8 cellular contexts compared by ENCODE assay signal in genomic region chr3:36944641-36945270, GRCh38. TPM values are rescaled to one million over a fixed set of nuclear protein-coding genes. Genes with fewer than 3 reads are reported as not detected.
DNase-seq lines count a peak whose midpoint lies in the region; ATAC-seq and TF ChIP-seq lines count a peak whose summit lies in the region.

TRANK1 (minus strand) TSS chr3:36945054; CDS start chr3:36944809, 245 bp downstream.

- H3K27me3 Mint-ChIP-seq in activated T-cell treated with anti-CD3 and anti-CD28 coated beads, Interleukin-2, amount 50 U/mL, for 4 hours (ENCODE audit: low read depth) = no peaks in the 10 kb centered on the region
- H3K27me3 Mint-ChIP-seq in nephron (ENCODE audit: low read depth) = peaks cover 4% of the 10 kb centered on the region

- TF ChIP-seq CTCF in GM12875 (IDR thresholded peaks at IDR 0.05; ENCODE audit: borderline replicate concordance, insufficient read depth, low read depth, low read length) = no peak
- no peak for TF ChIP-seq CTCF in nephron (IDR thresholded peaks at IDR 0.05; ENCODE audit: unreplicated experiment in 3 of 3)

- ATAC-seq in HG02610 (IDR thresholded peaks at IDR 0.05; ENCODE audit: unreplicated experiment) = peak; percentile 71
- peak; percentile 91 to 92 for ATAC-seq in activated T-cell treated with anti-CD3 and anti-CD28 coated beads, Interleukin-2, amount 50 U/mL, for 4 hours
- ATAC-seq in stimulated activated naive CD8-positive, alpha-beta T cell treated with anti-CD3 and anti-CD28 coated beads, Interleukin-15, Interleukin-2, amounts not matched to agents 100 U/mL and 50 U/mL, for 24 hours = peak; percentile 88

- peaks cover 3% of the 10 kb centered on the region for H3K36me3 Mint-ChIP-seq in activated T-cell treated with anti-CD3 and anti-CD28 coated beads, Interleukin-2, amount 50 U/mL, for 4 hours (ENCODE audit: insufficient read depth)
- peaks cover 24% of the 10 kb centered on the region for H3K36me3 Mint-ChIP-seq in nephron (ENCODE audit: low read depth)

- H3K9me3 Mint-ChIP-seq in activated T-cell treated with anti-CD3 and anti-CD28 coated beads, Interleukin-2, amount 50 U/mL, for 4 hours = peaks cover 8% of the 10 kb centered on the region
- peaks cover 28% of the 10 kb centered on the region for H3K9me3 Mint-ChIP-seq in nephron

- peak within 1 kb of the TSS; percentile 54 for H3K4me3 ChIP-seq in GM12875 (ENCODE audit: low read depth, low read length)

- H3K27ac Mint-ChIP-seq in nephron = peak within 1 kb of the TSS in 2 of 3 experiments; percentile 71 to 89

- H3K4me1 Mint-ChIP-seq in activated T-cell treated with anti-CD3 and anti-CD28 coated beads, Interleukin-2, amount 50 U/mL, for 4 hours (ENCODE audit: low read depth) = peaks cover 26% of the 10 kb centered on the region
- H3K4me1 Mint-ChIP-seq in nephron = peaks cover 19% of the 10 kb centered on the region

- H3K4me3 Mint-ChIP-seq in activated T-cell treated with anti-CD3 and anti-CD28 coated beads, Interleukin-2, amount 50 U/mL, for 4 hours = peak within 1 kb of the TSS; percentile 80
- H3K4me3 Mint-ChIP-seq in nephron = peak within 1 kb of the TSS; percentile 82 to 95 (median 90)

- DNase-seq in NCI-H345 treated with DMSO at 0.1 percent for 48 hours (lab: John Stamatoyannopoulos, UW; ENCODE audit: unreplicated experiment) (peak; percentile 13), fibroblast of peridontal ligament (ENCODE audit: extremely low read depth) (peak; percentile 61), NCI-H1105 (lab: John Stamatoyannopoulos, UW) (no peak)
- DNase-seq in activated T-cell treated with anti-CD3 and anti-CD28 coated beads, Interleukin-2, amount 50 U/mL, for 4 hours = peak; percentile 80
- DNase-seq in stimulated activated naive CD8-positive, alpha-beta T cell treated with anti-CD3 and anti-CD28 coated beads, Interleukin-15, Interleukin-2, amounts not matched to agents 100 U/mL and 50 U/mL, for 24 hours = peak; percentile 85

RNA-seq across cellular contexts. Expression of gene TRANK1, which starts in this region (rescaled TPM):
- 1 to 10 TPM; 2.2 to 3.8 (median 2.7) TPM for total RNA-seq in activated T-cell treated with anti-CD3 and anti-CD28 coated beads, Interleukin-2, amount 50 U/mL, for 4 hours
